14 cellular contexts compared by ENCODE assay signal in genomic region chr17:34756670-34757021, GRCh38.
A peak's percentile ranks its signal among the peaks of the same experiment; 100 is the strongest.
DNase-seq lines count a peak whose midpoint lies in the region; TF ChIP-seq lines count a peak whose summit lies in the region.
"Had no signal": no experiment of that assay in that cellular context is flagged by ENCODE, and none has a peak within 500 bp of the region (broad histone marks: within the 10 kb centered on the region; RNA-seq: fewer than 3 reads in every experiment).

No MANE protein-coding gene starts in this region.

- TF ChIP-seq CTCF in CD14-positive monocyte (IDR thresholded peaks at IDR 0.05) (no peak), nephron progenitor cell (IDR thresholded peaks at IDR 0.05) (no peak)

- no peaks in the 10 kb centered on the region for H3K36me3 Mint-ChIP-seq in CD14-positive monocyte
- no peaks in the 10 kb centered on the region for H3K36me3 Mint-ChIP-seq in nephron progenitor cell (ENCODE audit: low read depth)

- H3K9me3 Mint-ChIP-seq in CD14-positive monocyte (no peaks in the 10 kb centered on the region), nephron progenitor cell (no peaks in the 10 kb centered on the region)

- DNase-seq in CD14-positive monocyte (ENCODE audit: low spot score) (peak; percentile 17), HK-2 (ENCODE audit: unreplicated experiment) (peak; percentile 1), astrocyte of the hippocampus (ENCODE audit: low read depth, low spot score) (peak; percentile 48), nephron progenitor cell (peak; percentile 74), cerebellar nuclear complex (lab: John Stamatoyannopoulos, UW) (no peak), NCI-H1105 treated with DMSO at 0.1 percent for 48 hours (lab: John Stamatoyannopoulos, UW) (no peak), NCI-H446 treated with DMSO at 0.1 percent for 48 hours (lab: John Stamatoyannopoulos, UW) (no peak)
- DNase-seq in stimulated activated CD4-positive, alpha-beta T cell treated with anti-CD3 and anti-CD28 coated beads, Interleukin-2, amount 100 ng/mL, for 48 hours: no peak
- DNase-seq: activated CD4-positive, CD25-positive, alpha-beta regulatory T cell treated with anti-CD3 and anti-CD28 coated beads, Interleukin-2, amount 50 U/mL, for 72 hours; activated naive CD4-positive, alpha-beta T cell treated with Interleukin-2 at 50 U/mL for 16 hours; body of pancreas; NCI-H1436 treated with DMSO at 0.1 percent for 48 hours; stimulated activated naive CD4-positive, alpha-beta T cell treated with Interleukin-2 at 50 U/mL for 16 hours; upper lobe of right lung had no signal

- intact Hi-C loops in CD14-positive monocyte (cut with micrococcal nuclease): no loop called here

- H3K4me3 Mint-ChIP-seq in CD14-positive monocyte: no peak overlapping the region
- H3K4me3 Mint-ChIP-seq in nephron progenitor cell: peak overlapping the region; percentile 66

- no peaks in the 10 kb centered on the region for H3K4me1 Mint-ChIP-seq in CD14-positive monocyte
- H3K4me1 Mint-ChIP-seq in nephron progenitor cell: peaks cover 73% of the 10 kb centered on the region

- no peak overlapping the region for H3K27ac Mint-ChIP-seq in CD14-positive monocyte
- peak overlapping the region; percentile 27 for H3K27ac Mint-ChIP-seq in nephron progenitor cell

- H3K27me3 Mint-ChIP-seq in CD14-positive monocyte (ENCODE audit: low read depth in 3 of 3) (peaks cover 0 to 5% (median 0%) of the 10 kb centered on the region in 3 donors), nephron progenitor cell (ENCODE audit: low read depth, poor library complexity) (peaks cover 40% of the 10 kb centered on the region)

Comparison
In these comparisons a context has a peak if more than half of its experiments do, and no peak if none do; other contexts are left out.
1. DNase-seq: peak in CD14-positive monocyte (single experiment), HK-2 (single experiment), astrocyte of the hippocampus (single experiment) and nephron progenitor cell (single experiment); none in cerebellar nuclear complex (0 of 2), NCI-H1105 treated with DMSO at 0.1 percent for 48 hours (single experiment), NCI-H446 treated with DMSO at 0.1 percent for 48 hours (single experiment) and stimulated activated CD4-positive, alpha-beta T cell treated with anti-CD3 and anti-CD28 coated beads, Interleukin-2, amount 100 ng/mL, for 48 hours (0 of 2).